Comparison of ENCODE assay signal across 8 cellular contexts in genomic region chr7:107579546-107579880, GRCh38. TPM values are rescaled to one million over a fixed set of nuclear protein-coding genes. Genes with fewer than 3 reads are reported as not detected.
DNase-seq lines count a peak whose midpoint lies in the region; ATAC-seq and TF ChIP-seq lines count a peak whose summit lies in the region.

No MANE protein-coding gene starts in this region.

- H3K36me3 ChIP-seq in H7 (replicated peaks; ENCODE audit: control insufficient read depth, insufficient read depth, low read length): no peaks in the 10 kb centered on the region; the same call in 1 of the 2 replicates
- peaks cover 56% of the 10 kb centered on the region for H3K36me3 ChIP-seq in RWPE2 (ENCODE audit: low read depth)

- H3K4me3 ChIP-seq in H7 (ENCODE audit: insufficient read depth, low read depth, low read length) (peak overlapping the region; percentile 79), RWPE2 (ENCODE audit: severe bottlenecking) (peak overlapping the region; percentile 85), fibroblast of the aortic adventitia (ENCODE audit: low read depth, low read length) (peak overlapping the region; percentile 90)

- no peak for DNase-seq in H7
- no peak for DNase-seq in RWPE2 (ENCODE audit: low spot score)
- no peak for DNase-seq in fibroblast of the aortic adventitia (ENCODE audit: low read depth)
- DNase-seq in pons (ENCODE audit: low spot score): peak; percentile 25
- DNase-seq in COR-L47 (lab: John Stamatoyannopoulos, UW): no peak
- no peak for DNase-seq in stimulated activated CD4-positive, alpha-beta T cell treated with anti-CD3 and anti-CD28 coated beads, Interleukin-4, amount 100 ng/mL, for 24 hours
- DNase-seq in EL: no peak
- DNase-seq in KBM-7: no peak

- H3K27me3 ChIP-seq in H7 (ENCODE audit: control insufficient read depth, insufficient read depth, low read length) (no peaks in the 10 kb centered on the region), RWPE2 (ENCODE audit: insufficient read depth, poor library complexity, severe bottlenecking) (no peaks in the 10 kb centered on the region)

- H3K4me1 ChIP-seq in RWPE2 (ENCODE audit: insufficient read depth, poor library complexity, severe bottlenecking): peaks cover 14% of the 10 kb centered on the region

- ATAC-seq in RWPE2 (ENCODE audit: low read depth): peak; percentile 38

- no peaks in the 10 kb centered on the region for H3K9me3 ChIP-seq in RWPE2 (ENCODE audit: severe bottlenecking)

- in situ Hi-C loops in KBM-7 (cut with MboI; ENCODE audit: low pct_unique_long_range_greater_than_20kb, low sequenced_read_pairs): no loop called here

- TF ChIP-seq CTCF in RWPE2 (IDR thresholded peaks at IDR 0.05; ENCODE audit: poor library complexity, severe bottlenecking): no peak
- TF ChIP-seq CTCF in fibroblast of the aortic adventitia (IDR thresholded peaks at IDR 0.05; ENCODE audit: insufficient read depth, low read length): no peak

- H3K27ac ChIP-seq in RWPE2 (ENCODE audit: poor library complexity, severe bottlenecking): peak overlapping the region; percentile 59

RNA-seq across cellular contexts. Expression of gene BCAP29, which starts 0.5 kb away (rescaled TPM):
- total RNA-seq in H7 (2014; rRNA removed; shearing (Covaris generic)): 26.8 and 31.0 TPM in 2 replicates
- 92.6 and 187 TPM in 2 replicates for total RNA-seq in fibroblast of the aortic adventitia (ENCODE audit: low replicate concordance)

RNA-seq across cellular contexts. Expression of gene DUS4L, which starts 15.7 kb away (rescaled TPM):
- 22.9 and 28.6 TPM in 2 replicates for total RNA-seq in H7 (2014; rRNA removed; shearing (Covaris generic))
- total RNA-seq in fibroblast of the aortic adventitia (ENCODE audit: low replicate concordance): 8.5 and 9.3 TPM in 2 replicates

RNA-seq across cellular contexts. Expression of gene COG5, which starts 15.8 kb away (rescaled TPM):
- 13.5 and 18.4 TPM in 2 replicates for total RNA-seq in H7 (2014; rRNA removed; shearing (Covaris generic))
- total RNA-seq in fibroblast of the aortic adventitia (ENCODE audit: low replicate concordance): 53.1 and 53.8 TPM in 2 replicates
